7 cellular contexts compared by ENCODE assay signal in genomic region chr7:26863504-26864308, GRCh38. TPM values are rescaled to one million over a fixed set of nuclear protein-coding genes. Genes with fewer than 3 reads are reported as not detected.
DNase-seq lines count a peak whose midpoint lies in the region; ATAC-seq and TF ChIP-seq lines count a peak whose summit lies in the region.

No MANE protein-coding gene starts in this region.

- peak overlapping the region; percentile 87 for H3K27ac ChIP-seq in psoas muscle

- no peaks in the 10 kb centered on the region for H3K9me3 ChIP-seq in psoas muscle

- H3K4me3 Mint-ChIP-seq in activated T-helper 1 cell treated with anti-CD3 and anti-CD28 coated beads, Interleukin-12 subunit alpha, Interleukin-12 subunit beta, Interleukin-2, Interleukin-4 antibody, amounts not matched to agents 30 ng/mL and 10 ng/mL and 1 ng/mL, durations not matched to agents 14 hours and 24 hours and 36 hours = peak overlapping the region; percentile 93

- intact Hi-C loops in activated T-helper 1 cell treated with anti-CD3 and anti-CD28 coated beads, Interleukin-12 subunit alpha, Interleukin-12 subunit beta, Interleukin-2, Interleukin-4 antibody, amounts not matched to agents 30 ng/mL and 10 ng/mL and 1 ng/mL, durations not matched to agents 14 hours and 24 hours and 36 hours (cut with micrococcal nuclease) = loop anchor here (1.0 to 10.0 kb wide), 10 partner anchors 233 to 1738 kb away; partner anchors contain the start of genes CYCS and NFE2L3
- intact Hi-C loops in psoas muscle (cut with DNase I) = loop anchor here in 1 of 2 donors (1.0 to 2.0 kb wide), 2 partner anchors 233 to 268 kb away; no protein-coding TSS in a partner anchor

- peaks cover 0 to 12% (median 10%) of the 10 kb centered on the region in 3 donors for H3K27me3 ChIP-seq in psoas muscle (ENCODE audit: insufficient read depth in 3 of 3, low read length in 2 of 3)

- ATAC-seq in GM21390 (IDR thresholded peaks at IDR 0.05; ENCODE audit: unreplicated experiment) = peak; percentile 19
- peak; percentile 9 to 21 (median 10) for ATAC-seq in psoas muscle

- H3K4me1 Mint-ChIP-seq in activated T-helper 1 cell treated with anti-CD3 and anti-CD28 coated beads, Interleukin-12 subunit alpha, Interleukin-12 subunit beta, Interleukin-2, Interleukin-4 antibody, amounts not matched to agents 30 ng/mL and 10 ng/mL and 1 ng/mL, durations not matched to agents 14 hours and 24 hours and 36 hours (ENCODE audit: low read depth) = peaks cover 21% of the 10 kb centered on the region

- peaks cover 5% of the 10 kb centered on the region for H3K4me1 ChIP-seq in psoas muscle

- H3K4me3 ChIP-seq in psoas muscle = peak overlapping the region; percentile 87

- peak overlapping the region; percentile 78 for H3K27ac Mint-ChIP-seq in activated T-helper 1 cell treated with anti-CD3 and anti-CD28 coated beads, Interleukin-12 subunit alpha, Interleukin-12 subunit beta, Interleukin-2, Interleukin-4 antibody, amounts not matched to agents 30 ng/mL and 10 ng/mL and 1 ng/mL, durations not matched to agents 14 hours and 24 hours and 36 hours

- peak; percentile 35 for DNase-seq in EH (ENCODE audit: low read depth)
- peak; percentile 70 for DNase-seq in MV-4-11 (lab: John Stamatoyannopoulos, UW)
- DNase-seq in activated T-helper 1 cell treated with anti-CD3 and anti-CD28 coated beads, Interleukin-12 subunit alpha, Interleukin-12 subunit beta, Interleukin-2, Interleukin-4 antibody, amounts not matched to agents 30 ng/mL and 10 ng/mL and 1 ng/mL, durations not matched to agents 14 hours and 24 hours and 36 hours (ENCODE audit: low spot score) = no peak
- peak; percentile 39 for DNase-seq in glomerular visceral epithelial cell (ENCODE audit: extremely low spot score)
- DNase-seq in psoas muscle = no peak
- no peak for DNase-seq in dedifferentiated amniotic fluid mesenchymal stem cell (ENCODE audit: extremely low spot score)

- H3K27me3 Mint-ChIP-seq in activated T-helper 1 cell treated with anti-CD3 and anti-CD28 coated beads, Interleukin-12 subunit alpha, Interleukin-12 subunit beta, Interleukin-2, Interleukin-4 antibody, amounts not matched to agents 30 ng/mL and 10 ng/mL and 1 ng/mL, durations not matched to agents 14 hours and 24 hours and 36 hours (ENCODE audit: insufficient read depth) = peaks cover 35% of the 10 kb centered on the region

- no peak for TF ChIP-seq CTCF in psoas muscle (IDR thresholded peaks at IDR 0.05)

- H3K36me3 ChIP-seq in psoas muscle (ENCODE audit: insufficient read depth in 1 of 2, low read depth in 1 of 2) = no peaks in the 10 kb centered on the region

- H3K9me3 Mint-ChIP-seq in activated T-helper 1 cell treated with anti-CD3 and anti-CD28 coated beads, Interleukin-12 subunit alpha, Interleukin-12 subunit beta, Interleukin-2, Interleukin-4 antibody, amounts not matched to agents 30 ng/mL and 10 ng/mL and 1 ng/mL, durations not matched to agents 14 hours and 24 hours and 36 hours = no peaks in the 10 kb centered on the region

- peaks cover 3% of the 10 kb centered on the region for H3K36me3 Mint-ChIP-seq in activated T-helper 1 cell treated with anti-CD3 and anti-CD28 coated beads, Interleukin-12 subunit alpha, Interleukin-12 subunit beta, Interleukin-2, Interleukin-4 antibody, amounts not matched to agents 30 ng/mL and 10 ng/mL and 1 ng/mL, durations not matched to agents 14 hours and 24 hours and 36 hours (ENCODE audit: low read depth)

- WGBS in psoas muscle, 3 donors = 14 to 17% (median 15%) methylated on average over 17 of the region's 17 CpGs

RNA-seq across cellular contexts. Expression of gene SKAP2, which starts 0.7 kb away (rescaled TPM):
- total RNA-seq in activated T-helper 1 cell treated with anti-CD3 and anti-CD28 coated beads, Interleukin-12 subunit alpha, Interleukin-12 subunit beta, Interleukin-2, Interleukin-4 antibody, amounts not matched to agents 30 ng/mL and 10 ng/mL and 1 ng/mL, durations not matched to agents 14 hours and 24 hours and 36 hours = 3.2 and 3.3 TPM in 2 replicates
- 10 to 100 TPM in 2 of 4 donors, 1 to 10 TPM in 2; 8.2 to 19.4 (median 10.5) TPM for total RNA-seq in psoas muscle
- polyA plus RNA-seq in psoas muscle = 1 to 10 TPM; 3.2 to 9.5 (median 5.6) TPM

Comparison
In these comparisons a context has a peak if more than half of its experiments do, and no peak if none do; other contexts are left out.
1. DNase-seq: peak in EH (single experiment), MV-4-11 (single experiment) and glomerular visceral epithelial cell (single experiment); none in activated T-helper 1 cell treated with anti-CD3 and anti-CD28 coated beads, Interleukin-12 subunit alpha, Interleukin-12 subunit beta, Interleukin-2, Interleukin-4 antibody, amounts not matched to agents 30 ng/mL and 10 ng/mL and 1 ng/mL, durations not matched to agents 14 hours and 24 hours and 36 hours (single experiment), psoas muscle (0 of 2) and dedifferentiated amniotic fluid mesenchymal stem cell (single experiment).